In genomic region chr1:44829506-44830384, GRCh38 we compare ENCODE assay signal across 1 cellular context.
TF ChIP-seq lines count a peak whose summit lies in the region.

No MANE protein-coding gene starts in this region.

TF ChIP-seq in H1, 55 proteins besides CTCF, POLR2A, EP300 and RAD21:
- TF ChIP-seq, protein P1, sequence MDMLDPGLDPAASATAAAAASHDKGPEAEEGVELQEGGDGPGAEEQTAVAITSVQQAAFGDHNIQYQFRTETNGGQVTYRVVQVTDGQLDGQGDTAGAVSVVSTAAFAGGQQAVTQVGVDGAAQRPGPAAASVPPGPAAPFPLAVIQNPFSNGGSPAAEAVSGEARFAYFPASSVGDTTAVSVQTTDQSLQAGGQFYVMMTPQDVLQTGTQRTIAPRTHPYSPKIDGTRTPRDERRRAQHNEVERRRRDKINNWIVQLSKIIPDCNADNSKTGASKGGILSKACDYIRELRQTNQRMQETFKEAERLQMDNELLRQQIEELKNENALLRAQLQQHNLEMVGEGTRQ (IDR thresholded peaks at IDR 0.05; ENCODE audit: low read length), result no peak
- TF ChIP-seq CBX5 (IDR thresholded peaks at IDR 0.05; ENCODE audit: low read depth, low read length) (no peak), ZNF274 (IDR thresholded peaks at IDR 0.05; ENCODE audit: borderline replicate concordance, extremely low read depth, low read length) (no peak), TBP (IDR thresholded peaks at IDR 0.05; ENCODE audit: low read depth, low read length) (no peak), CBX8 (IDR thresholded peaks at IDR 0.05; ENCODE audit: borderline replicate concordance, low read depth, low read length) (no peak)
